In the genomic region with DNA sequence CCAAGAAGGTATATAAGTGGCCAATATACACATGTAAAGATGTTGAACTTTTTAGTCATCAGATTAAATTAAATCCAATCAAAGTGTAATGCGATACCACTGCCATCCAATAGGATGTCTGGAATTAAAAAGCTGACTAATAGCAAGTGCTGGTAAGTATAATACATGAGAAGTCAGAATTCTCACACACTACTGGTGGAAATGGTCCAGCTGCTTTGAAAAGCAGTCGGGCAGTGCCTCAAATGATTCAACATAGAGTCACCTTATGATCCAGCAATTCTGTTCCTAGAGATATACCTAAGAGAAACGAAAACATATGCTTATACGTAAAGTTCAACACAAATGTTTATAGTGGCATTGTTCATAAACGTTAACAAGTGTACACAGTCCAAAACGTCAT, we compare ENCODE assay signal across 17 cellular contexts.
"Had no signal": no experiment of that assay in that cellular context is flagged by ENCODE, and none has a peak within 500 bp of the region (broad histone marks: within the 10 kb centered on the region; RNA-seq: fewer than 3 reads in every experiment).

No MANE protein-coding gene starts in this region.

- H3K27ac Mint-ChIP-seq: dendritic cell treated with granulocyte-macrophage colony-stimulating factor and Interleukin-4, amounts not matched to agents 40 ng/mL and 50 ng/mL, for 4 days; naive thymus-derived CD4-positive, alpha-beta T cell; nephron progenitor cell; stimulated activated memory B cell treated with anti-CD40 and anti-IgM and Interleukin-4, amounts not matched to agents 10 μg/mL and 1 μg/mL and 100 μg/mL, for 72 hours; stimulated activated naive CD8-positive, alpha-beta T cell treated with anti-CD3 and anti-CD28 coated beads, Interleukin-15, Interleukin-2, amounts not matched to agents 100 ng/mL and 50 ng/mL, for 24 hours had no signal

- H3K27me3 Mint-ChIP-seq: dendritic cell treated with granulocyte-macrophage colony-stimulating factor and Interleukin-4, amounts not matched to agents 40 ng/mL and 50 ng/mL, for 4 days; stimulated activated memory B cell treated with anti-CD40 and anti-IgM and Interleukin-4, amounts not matched to agents 10 μg/mL and 1 μg/mL and 100 μg/mL, for 72 hours had no signal

- H3K9ac ChIP-seq: parathyroid adenoma had no signal

- H3K36me3 ChIP-seq: right lobe of liver, spleen, tibial artery, upper lobe of left lung, uterus had no signal

- H3K27me3 ChIP-seq: right lobe of liver, spleen, tibial artery, upper lobe of left lung, uterus had no signal

- H3K4me1 Mint-ChIP-seq: naive thymus-derived CD4-positive, alpha-beta T cell; nephron progenitor cell; stimulated activated memory B cell treated with anti-CD40 and anti-IgM and Interleukin-4, amounts not matched to agents 10 μg/mL and 1 μg/mL and 100 μg/mL, for 72 hours had no signal

- DNase-seq: left colon; naive thymus-derived CD4-positive, alpha-beta T cell; nephron progenitor cell; psoas muscle; retina; right lobe of liver; spleen; stimulated activated CD4-positive, alpha-beta T cell treated with anti-CD3 and anti-CD28 coated beads, Interleukin-15, amount 100 ng/mL, for 24 hours; stimulated activated CD4-positive, alpha-beta T cell treated with anti-CD3 and anti-CD28 coated beads, Interleukin-1b, Interleukin-23, amount 100 ng/mL, for 48 hours; stimulated activated CD4-positive, alpha-beta T cell treated with anti-CD3 and anti-CD28 coated beads, Interleukin-4, amount 100 ng/mL, for 24 hours; tibial artery; upper lobe of left lung; uterus had no signal

- H3K9me3 Mint-ChIP-seq: naive thymus-derived CD4-positive, alpha-beta T cell; nephron progenitor cell; stimulated activated naive CD8-positive, alpha-beta T cell treated with anti-CD3 and anti-CD28 coated beads, Interleukin-15, Interleukin-2, amounts not matched to agents 100 ng/mL and 50 ng/mL, for 24 hours had no signal

- ATAC-seq: left colon; naive thymus-derived CD4-positive, alpha-beta T cell; psoas muscle; right lobe of liver; stimulated activated memory B cell treated with anti-CD40 and anti-IgM and Interleukin-4, amounts not matched to agents 10 μg/mL and 1 μg/mL and 100 μg/mL, for 72 hours had no signal

- H3K27ac ChIP-seq: parathyroid adenoma, psoas muscle, right lobe of liver, spleen, tibial artery, upper lobe of left lung, uterus had no signal

- H3K9me3 ChIP-seq: psoas muscle, right lobe of liver, spleen, tibial artery, upper lobe of left lung, uterus had no signal

- H2AFZ ChIP-seq: parathyroid adenoma had no signal

- H3K36me3 Mint-ChIP-seq: naive thymus-derived CD4-positive, alpha-beta T cell; stimulated activated memory B cell treated with anti-CD40 and anti-IgM and Interleukin-4, amounts not matched to agents 10 μg/mL and 1 μg/mL and 100 μg/mL, for 72 hours had no signal

- H3K4me3 ChIP-seq: psoas muscle, right lobe of liver, spleen, tibial artery, upper lobe of left lung, uterus had no signal

- H3K4me1 ChIP-seq: parathyroid adenoma, psoas muscle, right lobe of liver, spleen, tibial artery, upper lobe of left lung, uterus had no signal

- H3K4me3 Mint-ChIP-seq: dendritic cell treated with granulocyte-macrophage colony-stimulating factor and Interleukin-4, amounts not matched to agents 40 ng/mL and 50 ng/mL, for 4 days; naive thymus-derived CD4-positive, alpha-beta T cell; nephron progenitor cell; stimulated activated memory B cell treated with anti-CD40 and anti-IgM and Interleukin-4, amounts not matched to agents 10 μg/mL and 1 μg/mL and 100 μg/mL, for 72 hours; stimulated activated naive CD8-positive, alpha-beta T cell treated with anti-CD3 and anti-CD28 coated beads, Interleukin-15, Interleukin-2, amounts not matched to agents 100 ng/mL and 50 ng/mL, for 24 hours had no signal
